ENCODE assay signal across 30 cellular contexts in genomic region chr12:117552971-117553370, GRCh38.
A peak's percentile ranks its signal among the peaks of the same experiment; 100 is the strongest.
DNase-seq lines count a peak whose midpoint lies in the region; ATAC-seq and TF ChIP-seq lines count a peak whose summit lies in the region.
"Had no signal": no experiment of that assay in that cellular context is flagged by ENCODE, and none has a peak within 500 bp of the region (broad histone marks: within the 10 kb centered on the region; RNA-seq: fewer than 3 reads in every experiment).

No MANE protein-coding gene starts in this region.

- intact Hi-C loops in left cardiac atrium (cut with DNase I): no loop called here

- TF ChIP-seq CTCF in right atrium auricular region (IDR thresholded peaks at IDR 0.05): no peak

- H3K9me3 ChIP-seq in right atrium auricular region: peaks cover 0 to 7% of the 10 kb centered on the region in 2 donors
- H3K9me3 ChIP-seq: adrenal gland, MG63, mucosa of descending colon had no signal

- peaks cover 16% of the 10 kb centered on the region for H3K9me3 Mint-ChIP-seq in natural killer cell treated with Interleukin-12 subunit alpha and Interleukin-12 subunit beta and Interleukin-15 and Interleukin-18, amount 100 ng/mL, for 72 hours
- H3K9me3 Mint-ChIP-seq: type B pancreatic cell had no signal

- no peak overlapping the region for H3K4me3 Mint-ChIP-seq in natural killer cell treated with Interleukin-12 subunit alpha and Interleukin-12 subunit beta and Interleukin-15 and Interleukin-18, amount 100 ng/mL, for 72 hours
- H3K4me3 Mint-ChIP-seq: activated CD8-positive, alpha-beta T cell treated with anti-CD3 and anti-CD28 coated beads for 36 hours; activated naive CD4-positive, alpha-beta T cell treated with anti-CD3 and anti-CD28 coated beads for 36 hours; activated T-helper 1 cell treated with anti-CD3 and anti-CD28 coated beads, Interleukin-12 subunit alpha, Interleukin-12 subunit beta, Interleukin-2, Interleukin-4 antibody, amounts not matched to agents 30 ng/mL and 10 ng/mL and 1 ng/mL, durations not matched to agents 14 hours and 24 hours and 36 hours; brain; CD14-positive monocyte; natural killer cell; stimulated activated effector memory CD8-positive, alpha-beta T cell treated with anti-CD3 and anti-CD28 coated beads, Interleukin-12 subunit alpha, Interleukin-12 subunit beta, amount 100 ng/mL, for 72 hours; T-helper 2 cell treated with Interferon-gamma antibody and Interleukin-4, amounts not matched to agents 5 μg/mL and 100 μg/mL, for 36 hours; type B pancreatic cell had no signal

- no peak overlapping the region for H3K27ac Mint-ChIP-seq in natural killer cell treated with Interleukin-12 subunit alpha and Interleukin-12 subunit beta and Interleukin-15 and Interleukin-18, amount 100 ng/mL, for 72 hours
- H3K27ac Mint-ChIP-seq: activated CD8-positive, alpha-beta T cell treated with anti-CD3 and anti-CD28 coated beads for 36 hours; activated naive CD4-positive, alpha-beta T cell treated with anti-CD3 and anti-CD28 coated beads for 36 hours; activated T-helper 1 cell treated with anti-CD3 and anti-CD28 coated beads, Interleukin-12 subunit alpha, Interleukin-12 subunit beta, Interleukin-2, Interleukin-4 antibody, amounts not matched to agents 30 ng/mL and 10 ng/mL and 1 ng/mL, durations not matched to agents 14 hours and 24 hours and 36 hours; brain; CD14-positive monocyte; natural killer cell; stimulated activated effector memory CD8-positive, alpha-beta T cell treated with anti-CD3 and anti-CD28 coated beads, Interleukin-12 subunit alpha, Interleukin-12 subunit beta, amount 100 ng/mL, for 72 hours; T-helper 2 cell treated with Interferon-gamma antibody and Interleukin-4, amounts not matched to agents 5 μg/mL and 100 μg/mL, for 36 hours; type B pancreatic cell had no signal

- H3K4me1 Mint-ChIP-seq in natural killer cell treated with Interleukin-12 subunit alpha and Interleukin-12 subunit beta and Interleukin-15 and Interleukin-18, amount 100 ng/mL, for 72 hours (ENCODE audit: low read depth in 2 of 2): no peaks in the 10 kb centered on the region
- H3K4me1 Mint-ChIP-seq: brain; natural killer cell; stimulated activated effector memory CD8-positive, alpha-beta T cell treated with anti-CD3 and anti-CD28 coated beads, Interleukin-12 subunit alpha, Interleukin-12 subunit beta, amount 100 ng/mL, for 72 hours had no signal

- DNase-seq in DMS53 (lab: John Stamatoyannopoulos, UW) (peak; percentile 16), DMS53 treated with DMSO at 0.1 percent for 48 hours (lab: John Stamatoyannopoulos, UW; ENCODE audit: unreplicated experiment) (no peak), left cardiac atrium (peak; percentile 30), right atrium auricular region (ENCODE audit: low spot score) (no peak), cerebellar cortex (ENCODE audit: low spot score) (peak; percentile 44), occipital lobe (lab: John Stamatoyannopoulos, UW) (no peak), GDM1 (lab: John Stamatoyannopoulos, UW) (no peak)
- no peak for DNase-seq in natural killer cell treated with Interleukin-12 subunit alpha and Interleukin-12 subunit beta and Interleukin-15 and Interleukin-18, amount 100 ng/mL, for 72 hours (ENCODE audit: low spot score)
- DNase-seq: 8988T; activated CD8-positive, alpha-beta memory T cell treated with anti-CD3 and anti-CD28 coated beads, Interleukin-2, amount 50 U/mL, for 48 hours; activated CD8-positive, alpha-beta T cell treated with anti-CD3 and anti-CD28 coated beads for 36 hours; activated naive CD4-positive, alpha-beta T cell treated with anti-CD3 and anti-CD28 coated beads for 36 hours; effector CD4-positive, alpha-beta T cell; GOT3; hippocampal formation; KBM-7; mammary epithelial cell; MG63; natural killer cell; NCI-H2107; NCI-H510A treated with DMSO at 0.1 percent for 48 hours had no signal

- no peak for ATAC-seq in left cardiac atrium
- ATAC-seq in natural killer cell treated with Interleukin-12 subunit alpha and Interleukin-12 subunit beta and Interleukin-15 and Interleukin-18, amount 100 ng/mL, for 72 hours: no peak
- ATAC-seq: activated CD8-positive, alpha-beta T cell treated with anti-CD3 and anti-CD28 coated beads for 36 hours; mucosa of descending colon; natural killer cell; stimulated activated effector memory CD8-positive, alpha-beta T cell treated with anti-CD3 and anti-CD28 coated beads, Interleukin-12 subunit alpha, Interleukin-12 subunit beta, amount 100 ng/mL, for 72 hours had no signal

- no peaks in the 10 kb centered on the region for H3K4me1 ChIP-seq in right atrium auricular region
- H3K4me1 ChIP-seq: adrenal gland had no signal

- no peaks in the 10 kb centered on the region for H3K36me3 ChIP-seq in right atrium auricular region
- H3K36me3 ChIP-seq: adrenal gland, MG63 had no signal

- no peaks in the 10 kb centered on the region for H3K27me3 ChIP-seq in right atrium auricular region
- H3K27me3 ChIP-seq: adrenal gland, MG63 had no signal

- no peak overlapping the region for H3K4me3 ChIP-seq in right atrium auricular region
- H3K4me3 ChIP-seq: adrenal gland, MG63, mucosa of descending colon had no signal

- no peak overlapping the region for H3K27ac ChIP-seq in right atrium auricular region
- H3K27ac ChIP-seq: adrenal gland, epithelial cell of prostate had no signal

- peaks cover 3 to 17% of the 10 kb centered on the region in 2 donors for H3K27me3 Mint-ChIP-seq in natural killer cell treated with Interleukin-12 subunit alpha and Interleukin-12 subunit beta and Interleukin-15 and Interleukin-18, amount 100 ng/mL, for 72 hours

- H3K36me3 Mint-ChIP-seq in natural killer cell treated with Interleukin-12 subunit alpha and Interleukin-12 subunit beta and Interleukin-15 and Interleukin-18, amount 100 ng/mL, for 72 hours: no peaks in the 10 kb centered on the region
- H3K36me3 Mint-ChIP-seq: CD14-positive monocyte; natural killer cell; stimulated activated effector memory CD8-positive, alpha-beta T cell treated with anti-CD3 and anti-CD28 coated beads, Interleukin-12 subunit alpha, Interleukin-12 subunit beta, amount 100 ng/mL, for 72 hours had no signal

Comparison
In these comparisons a context has a peak if more than half of its experiments do, and no peak if none do; other contexts are left out.
1. DNase-seq: peak in DMS53 (single experiment), left cardiac atrium (single experiment) and cerebellar cortex (single experiment); none in DMS53 treated with DMSO at 0.1 percent for 48 hours (single experiment), right atrium auricular region (single experiment), occipital lobe (single experiment), GDM1 (single experiment) and natural killer cell treated with Interleukin-12 subunit alpha and Interleukin-12 subunit beta and Interleukin-15 and Interleukin-18, amount 100 ng/mL, for 72 hours (single experiment).